Comparison of ENCODE assay signal across 8 cellular contexts in the genomic region with DNA sequence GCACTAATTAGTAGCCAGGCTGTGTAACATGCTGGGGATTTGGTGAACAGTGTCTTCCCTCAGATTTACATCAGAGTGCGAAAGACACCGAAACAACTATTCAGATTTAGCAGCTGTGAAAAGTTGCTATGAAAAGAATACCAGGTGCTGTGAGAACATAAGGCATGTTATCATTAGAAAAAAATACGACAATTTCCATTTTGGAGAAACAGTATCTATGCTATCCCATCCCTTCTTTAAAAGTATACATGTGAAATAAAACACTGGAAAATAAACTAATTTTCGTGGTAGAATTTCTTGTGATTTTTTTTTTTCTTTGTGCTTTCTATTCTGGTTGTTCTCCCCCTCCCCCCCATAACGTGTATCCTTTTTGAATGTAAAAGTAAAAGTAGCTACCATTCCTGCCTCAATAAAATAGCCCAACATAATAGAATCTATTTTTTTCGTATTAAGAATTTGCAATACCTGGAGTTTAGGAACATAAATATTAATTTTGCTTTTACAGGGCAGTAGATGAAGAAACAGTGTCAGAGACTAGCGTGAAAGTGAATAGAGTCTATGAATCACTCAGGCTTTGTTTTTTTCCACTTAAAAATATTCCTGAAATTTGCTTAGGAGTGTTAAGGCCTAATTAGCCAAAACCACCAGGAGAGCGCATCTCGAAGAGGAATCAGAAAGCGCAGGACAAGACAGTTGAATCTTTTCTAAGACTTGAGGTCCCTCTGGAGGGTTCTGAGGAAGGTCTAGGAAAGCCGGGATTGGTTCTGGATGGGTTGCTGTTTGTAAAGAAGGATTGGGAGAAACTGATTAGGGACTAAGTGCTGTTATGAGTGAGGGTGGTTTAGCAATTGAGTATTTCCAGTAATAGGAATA. TPM values are rescaled to one million over a fixed set of nuclear protein-coding genes. Genes with fewer than 3 reads are reported as not detected.
DNase-seq lines count a peak whose midpoint lies in the region; ATAC-seq and TF ChIP-seq lines count a peak whose summit lies in the region.

No MANE protein-coding gene starts in this region.

- peak; percentile 26 for DNase-seq in NCI-H748 (lab: John Stamatoyannopoulos, UW; ENCODE audit: unreplicated experiment)
- DNase-seq in NCI-H748 treated with DMSO at 0.1 percent for 48 hours (lab: John Stamatoyannopoulos, UW): no peak
- no peak for DNase-seq in cardiac fibroblast (ENCODE audit: low read depth in 2 of 2)
- DNase-seq in naive B cell: peak; percentile 38
- no peak for DNase-seq in NCI-H774 (lab: John Stamatoyannopoulos, UW)
- no peak for DNase-seq in SIG-M5 treated with dmso at 0.1 percent for 504 hours (lab: John Stamatoyannopoulos, UW; ENCODE audit: unreplicated experiment)
- DNase-seq in dedifferentiated amniotic fluid mesenchymal stem cell (ENCODE audit: extremely low spot score): no peak

- H3K9ac ChIP-seq in KMS-11: peak overlapping the region; percentile 54; the same call in 1 of the 2 replicates

- peaks cover 43% of the 10 kb centered on the region for H3K4me1 ChIP-seq in KMS-11 (ENCODE audit: low read depth, poor library complexity, severe bottlenecking)

- peak; percentile 6 to 7 for ATAC-seq in naive B cell (ENCODE audit: low read depth in 2 of 2)

- no peaks in the 10 kb centered on the region; the same call in 1 of the 2 replicates for H3K36me3 ChIP-seq in KMS-11 (ENCODE audit: insufficient read depth)

- H3K79me2 ChIP-seq in KMS-11 (ENCODE audit: insufficient read depth, low read depth): peaks cover 21% of the 10 kb centered on the region

- H3K4me3 ChIP-seq in KMS-11 (IDR thresholded peaks at IDR 0.05; ENCODE audit: insufficient read depth, low read depth, low read length): no peak overlapping the region
- H3K4me3 ChIP-seq in cardiac fibroblast (replicated peaks in 1 of 2; ENCODE audit: low read depth in 2 of 2, low read length in 2 of 2): peak overlapping the region; percentile 89 to 96

- peak overlapping the region; percentile 67 for H2AFZ ChIP-seq in KMS-11 (ENCODE audit: low read depth)

- peak overlapping the region; percentile 92 to 100 (median 97) for H3K4me3 Mint-ChIP-seq in naive B cell

- peak overlapping the region; percentile 67 for H3K27ac ChIP-seq in KMS-11

- no peaks in the 10 kb centered on the region for H3K27me3 Mint-ChIP-seq in naive B cell

- peak overlapping the region; percentile 86 for H3K4me2 ChIP-seq in KMS-11

- no peaks in the 10 kb centered on the region for H4K20me1 ChIP-seq in KMS-11 (ENCODE audit: insufficient read depth)

- peaks cover 0 to 5% (median 0%) of the 10 kb centered on the region in 7 donors for H3K9me3 Mint-ChIP-seq in naive B cell

- peaks cover 49 to 70% (median 66%) of the 10 kb centered on the region in 3 donors for H3K4me1 Mint-ChIP-seq in naive B cell

- TF ChIP-seq CTCF in KMS-11 (conservative IDR thresholded peaks at IDR 0.05; ENCODE audit: low read depth, low read length): no peak
- TF ChIP-seq CTCF in cardiac fibroblast (IDR thresholded peaks at IDR 0.05; ENCODE audit: low read depth, low read length): no peak

- H3K36me3 Mint-ChIP-seq in naive B cell: peaks cover 0 to 6% of the 10 kb centered on the region in 2 donors

- no peaks in the 10 kb centered on the region for H3K27me3 ChIP-seq in KMS-11 (ENCODE audit: insufficient read depth, low read depth)

- peak overlapping the region; percentile 98 to 100 (median 99) for H3K27ac Mint-ChIP-seq in naive B cell

RNA-seq across cellular contexts. Expression of a gene that starts 0.8 kb away (rescaled TPM):
- 100 to 1,000 TPM in 2 of 6 donors, 10 to 100 TPM in 4; 83.6 to 115 (median 94.8) TPM for polyA plus RNA-seq in naive B cell (ENCODE audit: low read depth in 6 of 6)

RNA-seq across cellular contexts. Expression of a gene that starts 2.0 kb away (rescaled TPM):
- polyA plus RNA-seq in naive B cell (ENCODE audit: low read depth in 6 of 6): 10 to 100 TPM in 5 of 6 donors, 1 to 10 TPM in 1; 2.6 to 17.2 (median 12.2) TPM

RNA-seq across cellular contexts. Expression of a gene that starts 19.8 kb away (rescaled TPM):
- polyA plus RNA-seq in naive B cell (ENCODE audit: low read depth in 6 of 6): under 1 TPM in 4 of 6 donors, not detected in 2; 0.22 to 0.53 (median 0.39) TPM

RNA-seq across cellular contexts. Expression of a gene that starts 49.3 kb away (rescaled TPM):
- not detected for polyA plus RNA-seq in naive B cell (ENCODE audit: low read depth in 6 of 6)

Comparison
In these comparisons a context has a peak if more than half of its experiments do, and no peak if none do; other contexts are left out.
1. DNase-seq: peak in NCI-H748 (single experiment) and naive B cell (single experiment); none in NCI-H748 treated with DMSO at 0.1 percent for 48 hours (single experiment), cardiac fibroblast (0 of 2), NCI-H774 (single experiment), SIG-M5 treated with dmso at 0.1 percent for 504 hours (single experiment) and dedifferentiated amniotic fluid mesenchymal stem cell (single experiment).